8 cellular contexts compared by ENCODE assay signal in the genomic region with DNA sequence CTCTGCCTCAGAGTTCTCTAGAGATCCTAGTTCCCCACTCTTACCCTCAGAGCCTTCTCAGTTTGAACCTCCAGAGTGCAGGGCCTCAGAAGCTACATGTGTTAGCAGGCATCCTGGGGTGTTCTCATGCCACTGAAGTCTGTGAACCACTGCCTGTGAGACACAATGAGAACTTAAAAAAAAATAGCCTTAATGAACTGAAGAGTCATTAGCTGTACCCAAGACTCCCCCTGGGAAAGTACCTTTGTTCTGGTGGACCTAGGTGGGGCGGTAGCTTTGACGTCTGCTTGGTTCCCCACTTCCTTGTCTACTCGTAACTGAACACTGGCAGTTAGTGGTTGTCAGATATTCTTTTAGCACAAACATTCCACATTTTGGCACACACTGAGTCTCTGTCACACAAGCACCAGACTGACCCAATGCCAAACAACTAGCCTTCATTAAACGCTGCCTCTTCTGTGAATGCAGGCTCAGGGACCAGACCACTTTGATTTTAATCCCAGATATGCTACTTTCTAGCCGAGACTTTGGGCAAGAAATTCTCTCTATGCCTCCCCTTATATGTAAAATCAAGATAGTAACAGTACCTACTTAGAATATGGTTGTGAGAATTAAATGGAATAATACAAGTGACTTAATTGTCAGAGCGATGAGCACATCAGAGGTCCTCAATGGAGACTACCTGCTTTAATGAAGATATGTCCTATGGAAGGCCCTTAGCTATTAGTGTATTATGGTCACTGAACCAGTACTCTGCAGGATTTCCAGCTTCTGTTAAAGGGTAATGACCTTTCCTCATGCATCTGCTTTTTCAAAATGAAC.
DNase-seq lines count a peak whose midpoint lies in the region; ATAC-seq, FAIRE-seq and TF ChIP-seq lines count a peak whose summit lies in the region.

No MANE protein-coding gene starts in this region.

- FAIRE-seq in GM12891 (lab: Jason Lieb, UNC) = peak; percentile 98

- H3K9me3 ChIP-seq in esophagus (ENCODE audit: control insufficient read depth in 2 of 2, insufficient read depth in 1 of 2, low read depth in 1 of 2, low read length in 1 of 2) = no peaks in the 10 kb centered on the region

- peak; percentile 68 for ATAC-seq in GM19467 (IDR thresholded peaks at IDR 0.05; ENCODE audit: unreplicated experiment)
- peak; percentile 79 for ATAC-seq in HG03469 (IDR thresholded peaks at IDR 0.05; ENCODE audit: unreplicated experiment)
- no peak for ATAC-seq in omental fat pad (ENCODE audit: low FRiP score)
- ATAC-seq in foreskin keratinocyte = no peak

- no peaks in the 10 kb centered on the region for H3K27me3 ChIP-seq in esophagus (ENCODE audit: control insufficient read depth in 1 of 2, insufficient read depth in 2 of 2, low read length in 2 of 2)
- no peaks in the 10 kb centered on the region for H3K27me3 ChIP-seq in foreskin keratinocyte

- WGBS in esophagus, 2 donors = 59% methylated on average over 6 of the region's 6 CpGs

- peak; percentile 20 for DNase-seq in GM12891 (ENCODE audit: insufficient read length, low spot score)
- no peak for DNase-seq in omental fat pad (ENCODE audit: low spot score)
- DNase-seq in foreskin keratinocyte = no peak
- DNase-seq in AG20443 (ENCODE audit: low spot score) = no peak
- no peak for DNase-seq in NCI-H1105 (lab: John Stamatoyannopoulos, UW)

- H3K27ac ChIP-seq in esophagus (ENCODE audit: low read depth in 2 of 2, low read length in 1 of 2) (peak overlapping the region; percentile 58 to 63), foreskin keratinocyte (no peak overlapping the region)

- TF ChIP-seq POLR2A in GM12891 (IDR thresholded peaks at IDR 0.05; ENCODE audit: low read depth, low read length) = peak; percentile 85

- H3K4me1 ChIP-seq in esophagus (ENCODE audit: control insufficient read depth in 2 of 2, insufficient read depth in 2 of 2, low read length in 1 of 2) = no peaks in the 10 kb centered on the region
- no peaks in the 10 kb centered on the region for H3K4me1 ChIP-seq in foreskin keratinocyte

- H3K36me3 ChIP-seq in esophagus (ENCODE audit: control insufficient read depth in 2 of 2, insufficient read depth in 2 of 2, low read length in 1 of 2) = no peaks in the 10 kb centered on the region

- TF ChIP-seq CTCF in omental fat pad (IDR thresholded peaks at IDR 0.05) (no peak), foreskin keratinocyte (conservative IDR thresholded peaks at IDR 0.05) (no peak)

- H3K4me3 ChIP-seq in esophagus (ENCODE audit: low read depth in 1 of 2, low read length in 2 of 2) = no peak overlapping the region

TF ChIP-seq in GM12891, 5 proteins besides CTCF, POLR2A, EP300 and RAD21:
- TF ChIP-seq POLR2AphosphoS5 (IDR thresholded peaks at IDR 0.05; ENCODE audit: low read depth, low read length) = peak; percentile 77
- peak; percentile 70; the same call in 1 of the 2 replicates for TF ChIP-seq TAF1 (IDR thresholded peaks at IDR 0.05; ENCODE audit: low read depth, low read length)
- peak; percentile 86 for TF ChIP-seq SPI1 (IDR thresholded peaks at IDR 0.05; ENCODE audit: low read depth, low read length)
- peak; percentile 84 for TF ChIP-seq POU2F2 (IDR thresholded peaks at IDR 0.05; ENCODE audit: low read depth, low read length)
- no peak for TF ChIP-seq PAX5 (IDR thresholded peaks at IDR 0.05; ENCODE audit: insufficient read depth, low read length, severe bottlenecking)

Comparison
In these comparisons a context has a peak if more than half of its experiments do, and no peak if none do; other contexts are left out.
1. ATAC-seq: peak in GM19467 (single experiment) and HG03469 (single experiment); none in omental fat pad (single experiment) and foreskin keratinocyte (single experiment).